ENCODE assay signal across 10 cellular contexts in genomic region chr11:128724891-128725611, GRCh38. TPM values are rescaled to one million over a fixed set of nuclear protein-coding genes. Genes with fewer than 3 reads are reported as not detected.
DNase-seq lines count a peak whose midpoint lies in the region; ATAC-seq and TF ChIP-seq lines count a peak whose summit lies in the region.
"Had no signal": no experiment of that assay in that cellular context is flagged by ENCODE, and none has a peak within 500 bp of the region (broad histone marks: within the 10 kb centered on the region; RNA-seq: fewer than 3 reads in every experiment).

No MANE protein-coding gene starts in this region.

- CTCF ChIA-PET in activated CD4-positive, alpha-beta memory T cell treated with anti-CD3 and anti-CD28 coated beads, Interleukin-2, amount 10 ng/mL, durations not matched to agents 7 days and 5 days (lab: Charles Lee): interaction anchor here (1.1 to 1.8 kb wide), 4 partner anchors 11 to 106 kb away, joined by 3 to 9 read pairs (median 5); no protein-coding TSS in a partner anchor
- CTCF ChIA-PET in HEK293T (lab: Yijun Ruan, JAX): no interaction called here

- H3K36me3 ChIP-seq in skeletal muscle tissue (ENCODE audit: control insufficient read depth in 3 of 3, insufficient read depth in 3 of 3, low read length in 3 of 3): no peaks in the 10 kb centered on the region
- H3K36me3 ChIP-seq: heart right ventricle had no signal

- peak overlapping the region; percentile 95 for H3K27ac Mint-ChIP-seq in activated CD4-positive, alpha-beta memory T cell treated with anti-CD3 and anti-CD28 coated beads, Interleukin-2, amount 10 ng/mL, durations not matched to agents 7 days and 5 days

- H3K9ac ChIP-seq in skeletal muscle tissue (ENCODE audit: low read depth in 1 of 3, low read length in 3 of 3): peak overlapping the region in 1 of 3 donors; percentile 40

- peaks cover 31 to 52% (median 40%) of the 10 kb centered on the region in 3 donors for H3K4me1 ChIP-seq in skeletal muscle tissue (ENCODE audit: control insufficient read depth in 3 of 3, insufficient read depth in 3 of 3, low read length in 3 of 3)

- H3K4me3 ChIP-seq in skeletal muscle tissue (ENCODE audit: low read length in 3 of 3): no peak overlapping the region

- peak overlapping the region; percentile 38 for H3K27ac ChIP-seq in skeletal muscle tissue (ENCODE audit: low read depth, low read length)

- peaks cover 98% of the 10 kb centered on the region for H3K4me1 Mint-ChIP-seq in activated CD4-positive, alpha-beta memory T cell treated with anti-CD3 and anti-CD28 coated beads, Interleukin-2, amount 10 ng/mL, durations not matched to agents 7 days and 5 days

- DNase-seq in activated CD4-positive, alpha-beta memory T cell treated with anti-CD3 and anti-CD28 coated beads, Interleukin-2, amount 10 ng/mL, durations not matched to agents 7 days and 5 days: no peak
- no peak for DNase-seq in dedifferentiated amniotic fluid mesenchymal stem cell (ENCODE audit: extremely low spot score)
- DNase-seq in NCI-H510A (lab: John Stamatoyannopoulos, UW): no peak
- DNase-seq in HEK293T (ENCODE audit: extremely low spot score): no peak

- ATAC-seq in GM18868 (IDR thresholded peaks at IDR 0.05; ENCODE audit: unreplicated experiment) (peak; percentile 7), HG02840 (IDR thresholded peaks at IDR 0.05; ENCODE audit: low FRiP score, unreplicated experiment) (peak; percentile 6), HG02938 (IDR thresholded peaks at IDR 0.05; ENCODE audit: unreplicated experiment) (no peak)

- no peaks in the 10 kb centered on the region for H3K27me3 ChIP-seq in skeletal muscle tissue (ENCODE audit: control insufficient read depth in 3 of 3, insufficient read depth in 3 of 3, low read length in 3 of 3)
- H3K27me3 ChIP-seq: heart right ventricle had no signal

- no peaks in the 10 kb centered on the region for H3K9me3 Mint-ChIP-seq in activated CD4-positive, alpha-beta memory T cell treated with anti-CD3 and anti-CD28 coated beads, Interleukin-2, amount 10 ng/mL, durations not matched to agents 7 days and 5 days
- H3K9me3 Mint-ChIP-seq: neural crest cell had no signal

- peaks cover 50% of the 10 kb centered on the region for H3K36me3 Mint-ChIP-seq in activated CD4-positive, alpha-beta memory T cell treated with anti-CD3 and anti-CD28 coated beads, Interleukin-2, amount 10 ng/mL, durations not matched to agents 7 days and 5 days (ENCODE audit: low read depth)

- H3K4me3 Mint-ChIP-seq in activated CD4-positive, alpha-beta memory T cell treated with anti-CD3 and anti-CD28 coated beads, Interleukin-2, amount 10 ng/mL, durations not matched to agents 7 days and 5 days: peak overlapping the region; percentile 67
- H3K4me3 Mint-ChIP-seq: neural crest cell had no signal

- POLR2A ChIA-PET in activated CD4-positive, alpha-beta memory T cell treated with anti-CD3 and anti-CD28 coated beads, Interleukin-2, amount 10 ng/mL, durations not matched to agents 7 days and 5 days (lab: Charles Lee): interaction anchor here (0.7 to 16.6 kb wide), 13 partner anchors 7 to 228 kb away, joined by 3 to 196 read pairs (median 8); partner anchors contain the start of gene FLI1
- POLR2A ChIA-PET in HEK293T (lab: Yijun Ruan, JAX): no interaction called here

- no peaks in the 10 kb centered on the region for H3K9me3 ChIP-seq in skeletal muscle tissue (ENCODE audit: control insufficient read depth in 3 of 3, low read length in 3 of 3)
- H3K9me3 ChIP-seq: heart right ventricle had no signal

- H3K27me3 Mint-ChIP-seq in activated CD4-positive, alpha-beta memory T cell treated with anti-CD3 and anti-CD28 coated beads, Interleukin-2, amount 10 ng/mL, durations not matched to agents 7 days and 5 days: no peaks in the 10 kb centered on the region

TF ChIP-seq in HEK293T, 16 proteins besides CTCF, POLR2A, EP300 and RAD21:
- TF ChIP-seq FOXM1 (IDR thresholded peaks at IDR 0.05; ENCODE audit: borderline replicate concordance) (no peak), FOXA1 (IDR thresholded peaks at IDR 0.05) (no peak), HDGF (IDR thresholded peaks at IDR 0.05; ENCODE audit: borderline replicate concordance) (no peak), CTBP1 (IDR thresholded peaks at IDR 0.05; ENCODE audit: borderline replicate concordance) (no peak), LEF1 (IDR thresholded peaks at IDR 0.05; ENCODE audit: borderline replicate concordance) (no peak), BHLHE40 (IDR thresholded peaks at IDR 0.05; ENCODE audit: borderline replicate concordance) (no peak)

RNA-seq across cellular contexts. Expression of gene FLI1, which starts 31.2 kb away (rescaled TPM):
- 100 to 1,000 TPM; 133 to 139 TPM for total RNA-seq in activated CD4-positive, alpha-beta memory T cell treated with anti-CD3 and anti-CD28 coated beads, Interleukin-2, amount 10 ng/mL, durations not matched to agents 7 days and 5 days
- 9.4 TPM for total RNA-seq in skeletal muscle tissue

Comparison
In these comparisons a context has a peak if more than half of its experiments do, and no peak if none do; other contexts are left out.
1. RNA of gene FLI1, which starts 31.2 kb away (total RNA-seq): 133 to 139 TPM in activated CD4-positive, alpha-beta memory T cell treated with anti-CD3 and anti-CD28 coated beads, Interleukin-2, amount 10 ng/mL, durations not matched to agents 7 days and 5 days; 9.4 TPM in skeletal muscle tissue (single experiment); every median in the first group is over 10 times any median in the second.